22 cellular contexts compared by ENCODE assay signal in genomic region chr18:32303400-32303799, GRCh38.
DNase-seq lines count a peak whose midpoint lies in the region; ATAC-seq and TF ChIP-seq lines count a peak whose summit lies in the region.
"Had no signal": no experiment of that assay in that cellular context is flagged by ENCODE, and none has a peak within 500 bp of the region (broad histone marks: within the 10 kb centered on the region; RNA-seq: fewer than 3 reads in every experiment).

No MANE protein-coding gene starts in this region.

- no peaks in the 10 kb centered on the region for H3K4me1 ChIP-seq in breast epithelium
- peaks cover 8 to 9% of the 10 kb centered on the region in 2 donors for H3K4me1 ChIP-seq in aorta (ENCODE audit: control insufficient read depth in 1 of 2, insufficient read depth in 2 of 2, low read length in 2 of 2)
- H3K4me1 ChIP-seq in neural progenitor cell: no peaks in the 10 kb centered on the region
- H3K4me1 ChIP-seq: Peyer's patch had no signal

- intact Hi-C loops in MCF 10A (cut with micrococcal nuclease): no loop called here
- intact Hi-C loops in breast epithelium (cut with DNase I; ENCODE audit: low total_unique reads): no loop called here
- intact Hi-C loops in aorta (cut with DNase I): loop anchor here in 1 of 2 donors (5.0 kb wide), 1 partner anchor 44 kb away; no protein-coding TSS in a partner anchor

- no peaks in the 10 kb centered on the region for H3K27me3 ChIP-seq in breast epithelium
- H3K27me3 ChIP-seq in aorta (ENCODE audit: control insufficient read depth in 1 of 2, insufficient read depth in 2 of 2, low read length in 1 of 2): no peaks in the 10 kb centered on the region
- H3K27me3 ChIP-seq in neural progenitor cell: no peaks in the 10 kb centered on the region
- H3K27me3 ChIP-seq: Peyer's patch, SJCRH30 had no signal

- no peak overlapping the region for H3K9ac ChIP-seq in neural progenitor cell
- H3K9ac ChIP-seq: GM23248 had no signal

- H3K9me3 ChIP-seq in breast epithelium (no peaks in the 10 kb centered on the region), aorta (ENCODE audit: control insufficient read depth, low read length) (no peaks in the 10 kb centered on the region), neural progenitor cell (ENCODE audit: low read depth) (no peaks in the 10 kb centered on the region)
- H3K9me3 ChIP-seq: Peyer's patch, SJCRH30 had no signal

- no peak overlapping the region for H3K4me2 ChIP-seq in neural progenitor cell

- H4K20me1 ChIP-seq in neural progenitor cell (ENCODE audit: low read depth): no peaks in the 10 kb centered on the region

- no peaks in the 10 kb centered on the region for H3F3A ChIP-seq in neural progenitor cell (ENCODE audit: low read depth)

- DNase-seq in MCF 10A (ENCODE audit: unreplicated experiment) (no peak), breast epithelium (ENCODE audit: low spot score in 2 of 2) (no peak), coronary artery (ENCODE audit: low spot score) (no peak), aorta (no peak), neural progenitor cell (ENCODE audit: low spot score) (no peak), G401 (ENCODE audit: low spot score) (no peak)
- DNase-seq: DMS79, GM23248, H9, HFFc6, NCI-H1417, NCI-H1694 treated with DMSO at 0.1 percent for 48 hours, NCI-H2081 treated with DMSO at 0.1 percent for 48 hours, NCI-H2171 treated with DMSO at 0.1 percent for 48 hours, NCI-H524 treated with DMSO at 0.1 percent for 48 hours, NCI-H82, Peyer's patch, SJCRH30 had no signal

- POLR2A ChIA-PET in MCF 10A (lab: Yijun Ruan, JAX): interaction anchor here (1.0 to 3.0 kb wide), 7 partner anchors 13 to 166 kb away, joined by 3 to 23 read pairs (median 10); partner anchors contain the start of gene GAREM1

- CTCF ChIA-PET in MCF 10A (lab: Yijun Ruan, JAX): interaction anchor here (1.2 to 2.9 kb wide), 3 partner anchors 32 to 246 kb away, joined by 3 to 21 read pairs (median 14); partner anchors contain the start of gene GAREM1

- no peak overlapping the region for H3K4me3 ChIP-seq in breast epithelium
- no peak overlapping the region for H3K4me3 ChIP-seq in coronary artery
- no peak overlapping the region for H3K4me3 ChIP-seq in aorta (ENCODE audit: low read length in 2 of 2)
- H3K4me3 ChIP-seq in neural progenitor cell: no peak overlapping the region
- H3K4me3 ChIP-seq: GM23248, Peyer's patch, SJCRH30 had no signal

- no peak for TF ChIP-seq POLR2A in breast epithelium (IDR thresholded peaks at IDR 0.05)

- H3K4me1 Mint-ChIP-seq in MCF 10A (ENCODE audit: insufficient read depth, unreplicated experiment) (peaks cover 32% of the 10 kb centered on the region), nephron (peaks cover 40% of the 10 kb centered on the region), neural progenitor cell (no peaks in the 10 kb centered on the region)
- H3K4me1 Mint-ChIP-seq: B cell, CD14-positive monocyte, H9 had no signal

- H3K4me3 Mint-ChIP-seq in MCF 10A (ENCODE audit: unreplicated experiment) (no peak overlapping the region), nephron (no peak overlapping the region), neural progenitor cell (no peak overlapping the region)
- H3K4me3 Mint-ChIP-seq: B cell, CD14-positive monocyte, H9, HFFc6 had no signal

- H3K36me3 Mint-ChIP-seq in MCF 10A (ENCODE audit: insufficient read depth, unreplicated experiment) (peaks cover 29% of the 10 kb centered on the region), nephron (ENCODE audit: low read depth) (peaks cover 18% of the 10 kb centered on the region), neural progenitor cell (peaks cover 15% of the 10 kb centered on the region)
- H3K36me3 Mint-ChIP-seq: CD14-positive monocyte had no signal

- no peaks in the 10 kb centered on the region for H3K79me2 ChIP-seq in neural progenitor cell (ENCODE audit: low read depth)

- BruUV-seq in MCF 10A (replicated peaks; lab: Mats Ljungman, UMichigan): no TSS peak

- H3K27ac Mint-ChIP-seq in MCF 10A (ENCODE audit: low read depth, unreplicated experiment) (peak overlapping the region; percentile 78), nephron (peak overlapping the region in 2 of 3 experiments; percentile 14 to 46), neural progenitor cell (no peak overlapping the region)
- H3K27ac Mint-ChIP-seq: B cell, CD14-positive monocyte, HFFc6 had no signal

- no peak overlapping the region for H3K27ac ChIP-seq in breast epithelium
- H3K27ac ChIP-seq in coronary artery: peak overlapping the region; percentile 69 to 71
- H3K27ac ChIP-seq in aorta (ENCODE audit: low read depth in 1 of 2, low read length in 2 of 2): peak overlapping the region; percentile 40 to 62
- no peak overlapping the region for H3K27ac ChIP-seq in neural progenitor cell
- H3K27ac ChIP-seq: GM23248, Peyer's patch, SJCRH30 had no signal

- WGBS in aorta, 2 donors: 64 to 73% methylated on average over 4 of the region's 4 CpGs

- in situ Hi-C loops in G401 (cut with HindIII; ENCODE audit: low sequenced_read_pairs): no loop called here

- H3K36me3 ChIP-seq in breast epithelium: no peaks in the 10 kb centered on the region
- H3K36me3 ChIP-seq in aorta (ENCODE audit: control insufficient read depth in 1 of 2, insufficient read depth in 2 of 2, low read length in 1 of 2): no peaks in the 10 kb centered on the region
- H3K36me3 ChIP-seq in neural progenitor cell: no peaks in the 10 kb centered on the region
- H3K36me3 ChIP-seq: Peyer's patch, SJCRH30 had no signal

- no peaks in the 10 kb centered on the region for H3K9me3 Mint-ChIP-seq in MCF 10A (ENCODE audit: unreplicated experiment)
- H3K9me3 Mint-ChIP-seq in nephron: no peaks in the 10 kb centered on the region
- H3K9me3 Mint-ChIP-seq in neural progenitor cell: no peaks in the 10 kb centered on the region
- H3K9me3 Mint-ChIP-seq: H9 had no signal

- TF ChIP-seq CTCF in MCF 10A (IDR thresholded peaks at IDR 0.05; ENCODE audit: unreplicated experiment) (no peak), breast epithelium (IDR thresholded peaks at IDR 0.05) (no peak), coronary artery (IDR thresholded peaks at IDR 0.05) (no peak), nephron (IDR thresholded peaks at IDR 0.05; ENCODE audit: unreplicated experiment in 3 of 3) (no peak), neural progenitor cell (IDR thresholded peaks at IDR 0.05) (no peak)

- H3K27me3 Mint-ChIP-seq in MCF 10A (ENCODE audit: insufficient read depth, unreplicated experiment): no peaks in the 10 kb centered on the region
- H3K27me3 Mint-ChIP-seq in nephron (ENCODE audit: low read depth): no peaks in the 10 kb centered on the region
- H3K27me3 Mint-ChIP-seq in neural progenitor cell (ENCODE audit: insufficient read depth, low read depth): peaks cover under 1% of the 10 kb centered on the region

- ATAC-seq in aorta (ENCODE audit: low FRiP score) (no peak), HG02763 (IDR thresholded peaks at IDR 0.05; ENCODE audit: unreplicated experiment) (no peak)

- H2AFZ ChIP-seq in neural progenitor cell (replicated peaks): no peak overlapping the region
- H2AFZ ChIP-seq: GM23248 had no signal

Comparison
In these comparisons a context has a peak if more than half of its experiments do, and no peak if none do; other contexts are left out.
1. H3K27ac ChIP-seq: peak in coronary artery (2 of 2) and aorta (2 of 2); none in breast epithelium (0 of 2) and neural progenitor cell (single experiment).